ENCODE assay signal across 12 cellular contexts in genomic region chr11:134657631-134658030, GRCh38.
"Had no signal": no experiment of that assay in that cellular context is flagged by ENCODE, and none has a peak within 500 bp of the region (broad histone marks: within the 10 kb centered on the region; RNA-seq: fewer than 3 reads in every experiment).

No MANE protein-coding gene starts in this region.

- ATAC-seq: left colon; pancreas; stimulated activated memory B cell treated with anti-CD40 and anti-IgM and Interleukin-4, amounts not matched to agents 10 μg/mL and 1 μg/mL and 100 μg/mL, for 72 hours had no signal

- H3K4me1 ChIP-seq: pancreas, transverse colon had no signal

- H3K9me3 ChIP-seq: pancreas, transverse colon had no signal

- H3K36me3 ChIP-seq: pancreas, transverse colon had no signal

- H3K4me3 ChIP-seq: pancreas, transverse colon had no signal

- DNase-seq: activated CD4-positive, CD25-positive, alpha-beta regulatory T cell; activated naive CD4-positive, alpha-beta T cell treated with Interleukin-2 at 50 U/mL for 16 hours; aorta; effector memory CD4-positive, alpha-beta T cell; foreskin melanocyte; left colon; mammary epithelial cell; nephron progenitor cell; substantia nigra; transverse colon had no signal

- H3K27me3 ChIP-seq: pancreas had no signal

- H3K27ac ChIP-seq: pancreas, transverse colon had no signal
